11 cellular contexts compared by ENCODE assay signal in the genomic region with DNA sequence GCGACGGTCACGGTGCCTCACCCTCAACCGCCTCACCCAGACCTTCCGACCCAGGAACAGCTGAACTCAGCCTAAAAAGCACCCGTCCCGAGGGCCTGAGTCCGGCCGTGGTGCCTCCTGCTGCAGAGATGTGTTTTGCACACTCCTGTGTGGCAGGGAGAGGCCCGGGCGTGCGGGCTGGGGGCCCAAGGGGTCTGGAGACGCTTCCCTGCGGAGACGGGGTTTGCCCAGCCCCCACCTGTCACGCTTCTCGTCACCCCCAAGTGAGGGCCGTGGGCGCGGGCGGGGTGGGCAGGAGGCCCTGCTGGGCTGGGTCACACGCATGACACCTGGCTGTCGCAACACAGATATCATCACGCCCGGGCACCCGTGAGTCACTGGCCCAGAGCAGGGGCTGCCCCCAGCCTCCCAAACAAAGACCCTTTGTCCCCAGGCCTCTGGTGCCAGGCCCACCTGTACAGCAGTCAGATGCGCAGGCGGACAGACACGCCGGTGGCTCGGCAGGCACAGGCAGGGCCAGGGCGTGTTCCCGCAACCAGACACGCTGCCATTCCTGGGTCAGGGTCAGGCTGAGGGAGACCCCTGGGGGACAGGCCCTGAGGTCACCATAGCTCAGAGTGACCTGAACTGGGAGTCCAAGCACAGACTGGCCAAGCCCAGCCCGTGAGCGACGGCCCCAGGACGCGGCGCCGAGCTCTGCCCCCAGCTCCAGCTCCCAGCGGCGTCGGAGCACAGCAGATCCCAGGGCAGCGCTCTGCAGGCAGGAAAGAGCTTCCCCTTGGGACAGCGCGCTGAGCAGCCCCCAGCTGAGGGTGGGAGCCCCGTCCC. TPM values are rescaled to one million over a fixed set of nuclear protein-coding genes. Genes with fewer than 3 reads are reported as not detected.
DNase-seq lines count a peak whose midpoint lies in the region; ATAC-seq, FAIRE-seq and TF ChIP-seq lines count a peak whose summit lies in the region.
"Had no signal": no experiment of that assay in that cellular context is flagged by ENCODE, and none has a peak within 500 bp of the region (broad histone marks: within the 10 kb centered on the region; RNA-seq: fewer than 3 reads in every experiment).

No MANE protein-coding gene starts in this region.

- TF ChIP-seq EP300 in A549 (IDR thresholded peaks at IDR 0.05), result no peak

- peaks cover 30% of the 10 kb centered on the region for H3K4me1 ChIP-seq in A549
- H3K4me1 ChIP-seq in foreskin keratinocyte, result no peaks in the 10 kb centered on the region

- TF ChIP-seq RAD21 in A549 (conservative IDR thresholded peaks at IDR 0.05 in 1 of 2, IDR thresholded peaks at IDR 0.05 in 1 of 2), result no peak

- CTCF ChIA-PET in A549 (lab: Yijun Ruan, JAX), result interaction anchor here (0.6 to 9.4 kb wide), 4 partner anchors 12 to 116 kb away, joined by 3 to 46 read pairs (median 3); no protein-coding TSS in a partner anchor

- POLR2A ChIA-PET in A549 (lab: Yijun Ruan, JAX), result interaction anchor here (0.9 kb wide), 1 partner anchor 23 kb away, joined by 4 read pairs; no protein-coding TSS in a partner anchor

- FAIRE-seq in A549 (lab: Jason Lieb, UNC) (no peak), GM12891 (lab: Jason Lieb, UNC) (no peak)

- DNase-seq in A549 (ENCODE audit: low read depth in 1 of 2, low spot score in 1 of 2), result no peak
- peak; percentile 84 for DNase-seq in HuH-7 (ENCODE audit: low spot score)
- DNase-seq in foreskin keratinocyte, result peak; percentile 16 to 30
- no peak for DNase-seq in GM12891 (ENCODE audit: insufficient read length, low spot score)
- no peak for DNase-seq in foreskin fibroblast
- DNase-seq: NCI-H1048; NCI-H82; stimulated activated CD4-positive, alpha-beta T cell treated with anti-CD3 and anti-CD28 coated beads, Interleukin-1b, Interleukin-23, amount 100 ng/mL, for 48 hours; substantia nigra had no signal

- no peaks in the 10 kb centered on the region for H3K9me3 ChIP-seq in A549

- H3K4me2 ChIP-seq in A549, result no peak overlapping the region
- H3K4me2 ChIP-seq: neural progenitor cell had no signal

- 75% methylated on average over 13 of the region's 48 CpGs for WGBS in A549 (ENCODE audit: missing lambda C conversion rate)

- H3K4me3 ChIP-seq in A549, result no peak overlapping the region
- no peak overlapping the region for H3K4me3 ChIP-seq in foreskin fibroblast (ENCODE audit: low read depth in 1 of 2, low read length in 2 of 2)
- H3K4me3 ChIP-seq: neural progenitor cell had no signal

- ATAC-seq in A549, result peak in 1 of 2 experiments; percentile 13; a peak in 3 of 6 replicates
- ATAC-seq in foreskin keratinocyte, result peak; percentile 39
- no peak for ATAC-seq in HG03439 (IDR thresholded peaks at IDR 0.05; ENCODE audit: unreplicated experiment)

- peaks cover 22% of the 10 kb centered on the region for H3K27me3 ChIP-seq in foreskin keratinocyte
- H3K27me3 ChIP-seq: neural progenitor cell had no signal

- TF ChIP-seq CTCF in A549 (IDR thresholded peaks at IDR 0.05) (no peak), foreskin keratinocyte (conservative IDR thresholded peaks at IDR 0.05) (no peak), foreskin fibroblast (IDR thresholded peaks at IDR 0.05; ENCODE audit: low read depth, low read length) (no peak)

- H3K27ac ChIP-seq in A549, result peak overlapping the region in 1 of 2 experiments; percentile 55; a peak in 1 of 6 replicates
- H3K27ac ChIP-seq in foreskin keratinocyte, result no peak overlapping the region
- H3K27ac ChIP-seq: neural progenitor cell had no signal

- TF ChIP-seq POLR2A in A549 (IDR thresholded peaks at IDR 0.05; ENCODE audit: low read length), result 0 out of 2 replicates have a peak, but pooled peaks have one; percentile 2
- no peak for TF ChIP-seq POLR2A in GM12891 (IDR thresholded peaks at IDR 0.05; ENCODE audit: low read depth, low read length)

TF ChIP-seq in A549, 52 proteins besides CTCF, POLR2A, EP300 and RAD21 (continues in another document):
- TF ChIP-seq SMC3 (IDR thresholded peaks at IDR 0.05), result no peak
- no peak for TF ChIP-seq ELK1 (IDR thresholded peaks at IDR 0.05; ENCODE audit: low read depth, low read length)
- no peak for TF ChIP-seq BHLHE40 (IDR thresholded peaks at IDR 0.05; ENCODE audit: low read depth, low read length)
- TF ChIP-seq HOXB5 (CRISPR knock-in tag; IDR thresholded peaks at IDR 0.05), result no peak
- no peak for TF ChIP-seq SREBF2 (IDR thresholded peaks at IDR 0.05)
- TF ChIP-seq RFX5 (IDR thresholded peaks at IDR 0.05), result no peak

TF ChIP-seq in GM12891, 5 proteins besides CTCF, POLR2A, EP300 and RAD21:
- TF ChIP-seq SPI1 (IDR thresholded peaks at IDR 0.05; ENCODE audit: low read depth, low read length) (no peak), PAX5 (IDR thresholded peaks at IDR 0.05; ENCODE audit: insufficient read depth, low read length, severe bottlenecking) (no peak), POU2F2 (IDR thresholded peaks at IDR 0.05; ENCODE audit: low read depth, low read length) (no peak), TAF1 (IDR thresholded peaks at IDR 0.05; ENCODE audit: low read depth, low read length) (no peak), POLR2AphosphoS5 (IDR thresholded peaks at IDR 0.05; ENCODE audit: low read depth, low read length) (no peak)
TF ChIP-seq in GM12891: peak in this region for 0.

RNA-seq across cellular contexts. Expression of gene B3GALT6, which starts 6.1 kb away (rescaled TPM):
- 9.2 and 12.5 TPM in 2 replicates for polyA plus RNA-seq in A549 (2011; rRNA removed)
- 13.7 and 20.0 TPM in 2 replicates for polyA plus RNA-seq in A549 (2012; cell fraction: cytosol; rRNA removed)
- polyA plus RNA-seq in A549 (2012; cell fraction: nucleus; rRNA removed), result 14.5 and 21.2 TPM in 2 replicates
- polyA plus RNA-seq in A549 (2017; fragmentation: RNase III; extraction: RNeasy Plus Mini Kit Qiagen cat#74134 plus additional on column Dnase treatment), result 11.5 to 12.9 TPM (median 12.1 TPM) in 3 replicates
- polyA minus RNA-seq in A549 (2011; rRNA and poly(A)+ RNA removed), result 7.0 and 7.3 TPM in 2 replicates
- total RNA-seq in foreskin keratinocyte, result 12.2 and 12.7 TPM in 2 replicates
- polyA plus RNA-seq in foreskin keratinocyte, result 13.1 and 13.6 TPM in 2 replicates
- 5.0 TPM for polyA plus RNA-seq in GM12891 (2012; ENCODE audit: low read depth, missing spikeins)

RNA-seq across cellular contexts. Expression of gene SDF4, which starts 6.3 kb away (rescaled TPM):
- polyA plus RNA-seq in A549 (2011; rRNA removed) (38.7 and 58.3 TPM in 2 replicates), A549 (2017; fragmentation: RNase III; extraction: RNeasy Plus Mini Kit Qiagen cat#74134 plus additional on column Dnase treatment) (94.8 to 103 TPM (median 97.4 TPM) in 3 replicates), foreskin keratinocyte (106 and 112 TPM in 2 replicates)
- polyA plus RNA-seq in A549 (2012; cell fraction: cytosol; rRNA removed), result 96.1 and 108 TPM in 2 replicates
- polyA plus RNA-seq in A549 (2012; cell fraction: nucleus; rRNA removed), result 137 and 147 TPM in 2 replicates
- polyA minus RNA-seq in A549 (2011; rRNA and poly(A)+ RNA removed), result 25.3 and 40.0 TPM in 2 replicates
- total RNA-seq in foreskin keratinocyte, result 81.9 and 92.3 TPM in 2 replicates
- polyA plus RNA-seq in GM12891 (2012; ENCODE audit: low read depth, missing spikeins), result 46.8 TPM

RNA-seq across cellular contexts. Expression of gene C1QTNF12, which starts 8.4 kb away (rescaled TPM):
- polyA plus RNA-seq in A549 (2011; rRNA removed), result 0.46 and 0.47 TPM in 2 replicates
- 0.79 and 1.4 TPM in 2 replicates for polyA plus RNA-seq in A549 (2012; cell fraction: cytosol; rRNA removed)
- 8.7 and 10.0 TPM in 2 replicates for polyA plus RNA-seq in A549 (2012; cell fraction: nucleus; rRNA removed)
- polyA plus RNA-seq in A549 (2017; fragmentation: RNase III; extraction: RNeasy Plus Mini Kit Qiagen cat#74134 plus additional on column Dnase treatment), result 0.76 to 0.98 TPM (median 0.83 TPM) in 3 replicates
- polyA minus RNA-seq in A549 (2011; rRNA and poly(A)+ RNA removed), result not detected in 2 replicates
- 0.53 and 1.0 TPM in 2 replicates for total RNA-seq in foreskin keratinocyte
- polyA plus RNA-seq in foreskin keratinocyte, result 0.75 and 1.1 TPM in 2 replicates
- 0.81 TPM for polyA plus RNA-seq in GM12891 (2012; ENCODE audit: low read depth, missing spikeins)

RNA-seq across cellular contexts. Expression of gene TNFRSF4, which starts 24.1 kb away (rescaled TPM):
- polyA plus RNA-seq in A549 (2011; rRNA removed) (not detected in 2 replicates), A549 (2017; fragmentation: RNase III; extraction: RNeasy Plus Mini Kit Qiagen cat#74134 plus additional on column Dnase treatment) (not detected in 3 replicates), foreskin keratinocyte (not detected in 2 replicates)
- 0.04 TPM in 1 of 2 replicates, not detected in the other for polyA plus RNA-seq in A549 (2012; cell fraction: cytosol; rRNA removed)
- polyA plus RNA-seq in A549 (2012; cell fraction: nucleus; rRNA removed), result 0.19 and 0.21 TPM in 2 replicates
- polyA minus RNA-seq in A549 (2011; rRNA and poly(A)+ RNA removed), result not detected in 2 replicates
- not detected in 2 replicates for total RNA-seq in foreskin keratinocyte
- 13.1 TPM for polyA plus RNA-seq in GM12891 (2012; ENCODE audit: low read depth, missing spikeins)

RNA-seq across cellular contexts. Expression of gene TNFRSF18, which starts 31.7 kb away (rescaled TPM):
- polyA plus RNA-seq in A549 (2011; rRNA removed) (not detected in 2 replicates), A549 (2017; fragmentation: RNase III; extraction: RNeasy Plus Mini Kit Qiagen cat#74134 plus additional on column Dnase treatment) (not detected in 3 replicates), foreskin keratinocyte (0.82 and 1.3 TPM in 2 replicates)
- polyA plus RNA-seq in A549 (2012; cell fraction: cytosol; rRNA removed), result not detected in 2 replicates
- not detected in 2 replicates for polyA plus RNA-seq in A549 (2012; cell fraction: nucleus; rRNA removed)
- polyA minus RNA-seq in A549 (2011; rRNA and poly(A)+ RNA removed), result not detected in 2 replicates
- total RNA-seq in foreskin keratinocyte, result 0.65 and 0.85 TPM in 2 replicates
- 13.1 TPM for polyA plus RNA-seq in GM12891 (2012; ENCODE audit: low read depth, missing spikeins)

Comparison
In these comparisons a context has a peak if more than half of its experiments do, and no peak if none do; other contexts are left out.
1. DNase-seq: peak in HuH-7 (single experiment) and foreskin keratinocyte (2 of 2); none in A549 (0 of 2), GM12891 (single experiment) and foreskin fibroblast (0 of 2).